In genomic region chr3:149120051-149120972, GRCh38 we compare ENCODE assay signal across 1 cellular context.
TF ChIP-seq lines count a peak whose summit lies in the region.

No MANE protein-coding gene starts in this region.

TF ChIP-seq in SK-N-SH treated with all-trans-retinoic acid at 6 μM for 48 hours, 23 proteins besides CTCF, POLR2A, EP300 and RAD21 (continued from another document):
- TF ChIP-seq CSRNP3 (CRISPR knock-in tag; IDR thresholded peaks at IDR 0.05) (no peak), ARNTL (CRISPR knock-in tag; IDR thresholded peaks at IDR 0.05; ENCODE audit: borderline replicate concordance, low read depth) (no peak), ESRRG (CRISPR knock-in tag; IDR thresholded peaks at IDR 0.05) (no peak), ZNF565 (CRISPR knock-in tag; conservative IDR thresholded peaks at IDR 0.05; ENCODE audit: low read depth) (no peak), ZNF8 (CRISPR knock-in tag; IDR thresholded peaks at IDR 0.05) (no peak)
